ENCODE assay signal across 12 cellular contexts in genomic region chr1:37033355-37034291, GRCh38. TPM values are rescaled to one million over a fixed set of nuclear protein-coding genes. Genes with fewer than 3 reads are reported as not detected.
DNase-seq lines count a peak whose midpoint lies in the region; ATAC-seq and TF ChIP-seq lines count a peak whose summit lies in the region.
"Had no signal": no experiment of that assay in that cellular context is flagged by ENCODE, and none has a peak within 500 bp of the region (broad histone marks: within the 10 kb centered on the region; RNA-seq: fewer than 3 reads in every experiment).

No MANE protein-coding gene starts in this region.

- no peak for ATAC-seq in GM18520 (IDR thresholded peaks at IDR 0.05; ENCODE audit: unreplicated experiment)
- ATAC-seq: right lobe of liver; stimulated activated naive CD8-positive, alpha-beta T cell treated with anti-CD3 and anti-CD28 coated beads, Interleukin-15, amount 100 ng/mL, for 72 hours had no signal

- H3K27ac ChIP-seq in A673 (ENCODE audit: low read depth, low read length, poor library complexity, severe bottlenecking) (no peak overlapping the region), SK-N-MC (peak overlapping the region; percentile 64)
- H3K27ac ChIP-seq: right lobe of liver had no signal

- no peaks in the 10 kb centered on the region for H3K9me3 Mint-ChIP-seq in nephron
- peaks cover 0 to 6% (median 3%) of the 10 kb centered on the region in 7 donors for H3K9me3 Mint-ChIP-seq in CD14-positive monocyte
- H3K9me3 Mint-ChIP-seq: activated naive CD8-positive, alpha-beta T cell treated with anti-CD3 and anti-CD28 coated beads, Interleukin-2, amount 10 ng/mL, durations not matched to agents 7 days and 5 days; immature natural killer cell; stimulated activated naive CD8-positive, alpha-beta T cell treated with anti-CD3 and anti-CD28 coated beads, Interleukin-15, amount 100 ng/mL, for 72 hours had no signal

- H3K4me3 ChIP-seq in A673 (ENCODE audit: low read depth, low read length, poor library complexity, severe bottlenecking) (peak overlapping the region; percentile 28), SK-N-MC (peak overlapping the region; percentile 87)
- H3K4me3 ChIP-seq: right lobe of liver had no signal

- no peaks in the 10 kb centered on the region for H3K36me3 ChIP-seq in A673 (ENCODE audit: insufficient read depth, low read length, poor library complexity, severe bottlenecking)
- H3K36me3 ChIP-seq in SK-N-MC (ENCODE audit: insufficient read depth, low read length): no peaks in the 10 kb centered on the region
- H3K36me3 ChIP-seq: right lobe of liver had no signal

- intact Hi-C loops in A673 (cut with micrococcal nuclease; ENCODE audit: unreplicated experiment) (no loop called here), CD14-positive monocyte (cut with micrococcal nuclease) (no loop called here)

- DNase-seq in A673 (ENCODE audit: low spot score) (peak; percentile 18), COLO668 (lab: John Stamatoyannopoulos, UW; ENCODE audit: unreplicated experiment) (peak; percentile 91), SK-N-MC (ENCODE audit: low read depth, low spot score) (no peak), cerebellar cortex (ENCODE audit: low spot score) (no peak), CD14-positive monocyte (ENCODE audit: low spot score) (no peak)
- DNase-seq: activated naive CD8-positive, alpha-beta T cell treated with anti-CD3 and anti-CD28 coated beads, Interleukin-2, amount 10 ng/mL, durations not matched to agents 7 days and 5 days; immature natural killer cell; right lobe of liver; SHP77 treated with DMSO at 0.1 percent for 48 hours; stimulated activated naive CD8-positive, alpha-beta T cell treated with anti-CD3 and anti-CD28 coated beads, Interleukin-15, amount 100 ng/mL, for 72 hours had no signal

- H3K27ac Mint-ChIP-seq in nephron: no peak overlapping the region
- no peak overlapping the region for H3K27ac Mint-ChIP-seq in CD14-positive monocyte
- H3K27ac Mint-ChIP-seq: activated naive CD8-positive, alpha-beta T cell treated with anti-CD3 and anti-CD28 coated beads, Interleukin-2, amount 10 ng/mL, durations not matched to agents 7 days and 5 days; immature natural killer cell; stimulated activated naive CD8-positive, alpha-beta T cell treated with anti-CD3 and anti-CD28 coated beads, Interleukin-15, amount 100 ng/mL, for 72 hours had no signal

- peak overlapping the region; percentile 78 for H3K9ac ChIP-seq in SK-N-MC (ENCODE audit: insufficient read length)

- peaks cover 75% of the 10 kb centered on the region for H3K27me3 ChIP-seq in A673 (replicated peaks; ENCODE audit: insufficient read depth, low read depth, low read length, poor library complexity)

- POLR2A ChIA-PET in A673 (lab: Charles Lee; ENCODE audit: low non-redundant PET): no interaction called here

- no peaks in the 10 kb centered on the region for H3K36me3 Mint-ChIP-seq in nephron (ENCODE audit: low read depth)
- no peaks in the 10 kb centered on the region for H3K36me3 Mint-ChIP-seq in CD14-positive monocyte
- H3K36me3 Mint-ChIP-seq: activated naive CD8-positive, alpha-beta T cell treated with anti-CD3 and anti-CD28 coated beads, Interleukin-2, amount 10 ng/mL, durations not matched to agents 7 days and 5 days had no signal

- H3K9me3 ChIP-seq in A673 (ENCODE audit: low read depth, low read length, poor library complexity, severe bottlenecking) (no peaks in the 10 kb centered on the region), SK-N-MC (ENCODE audit: low read depth, low read length) (no peaks in the 10 kb centered on the region)
- H3K9me3 ChIP-seq: right lobe of liver had no signal

- H3K27me3 Mint-ChIP-seq in nephron (ENCODE audit: low read depth): peaks cover 96% of the 10 kb centered on the region
- H3K27me3 Mint-ChIP-seq in CD14-positive monocyte (ENCODE audit: low read depth in 3 of 3): peaks cover 78 to 92% (median 86%) of the 10 kb centered on the region in 3 donors

- H3K4me3 Mint-ChIP-seq in nephron (peak overlapping the region; percentile 29 to 57 (median 43)), CD14-positive monocyte (peak overlapping the region in 1 of 2 donors; percentile 64)
- H3K4me3 Mint-ChIP-seq: activated naive CD8-positive, alpha-beta T cell treated with anti-CD3 and anti-CD28 coated beads, Interleukin-2, amount 10 ng/mL, durations not matched to agents 7 days and 5 days; immature natural killer cell had no signal

- no peaks in the 10 kb centered on the region for H3K4me1 ChIP-seq in A673 (ENCODE audit: insufficient read depth, low read length, poor library complexity, severe bottlenecking)
- H3K4me1 ChIP-seq: right lobe of liver had no signal

- CTCF ChIA-PET in A673 (lab: Charles Lee): no interaction called here

- no peak for TF ChIP-seq CTCF in A673 (conservative IDR thresholded peaks at IDR 0.05; ENCODE audit: low read depth, low read length)
- TF ChIP-seq CTCF in nephron (IDR thresholded peaks at IDR 0.05; ENCODE audit: unreplicated experiment in 3 of 3): no peak
- no peak for TF ChIP-seq CTCF in CD14-positive monocyte (IDR thresholded peaks at IDR 0.05)

- H3K4me1 Mint-ChIP-seq in nephron (peaks cover 22% of the 10 kb centered on the region), CD14-positive monocyte (peaks cover 8% of the 10 kb centered on the region)
- H3K4me1 Mint-ChIP-seq: immature natural killer cell had no signal

- BruUV-seq in A673 (replicated peaks; lab: Mats Ljungman, UMichigan): no TSS peak

RNA-seq across cellular contexts. Expression of gene GRIK3, which starts 0.7 kb away (rescaled TPM):
- total RNA-seq in A673 (2021): 0.17 TPM in 1 of 2 replicates, not detected in the other
- not detected for polyA plus RNA-seq in CD14-positive monocyte
- total RNA-seq: activated naive CD8-positive, alpha-beta T cell treated with anti-CD3 and anti-CD28 coated beads, Interleukin-2, amount 10 ng/mL, durations not matched to agents 7 days and 5 days had no signal
- polyA plus RNA-seq: immature natural killer cell had no signal

Comparison
In these comparisons a context has a peak if more than half of its experiments do, and no peak if none do; other contexts are left out.
1. DNase-seq: peak in A673 (single experiment) and COLO668 (single experiment); none in SK-N-MC (single experiment), cerebellar cortex (single experiment) and CD14-positive monocyte (single experiment).